17 cellular contexts compared by ENCODE assay signal in genomic region chr22:29917052-29917902, GRCh38. TPM values are rescaled to one million over a fixed set of nuclear protein-coding genes. Genes with fewer than 3 reads are reported as not detected.
DNase-seq lines count a peak whose midpoint lies in the region; ATAC-seq and TF ChIP-seq lines count a peak whose summit lies in the region.
"Had no signal": no experiment of that assay in that cellular context is flagged by ENCODE, and none has a peak within 500 bp of the region (broad histone marks: within the 10 kb centered on the region; RNA-seq: fewer than 3 reads in every experiment).

No MANE protein-coding gene starts in this region.

- H3K4me1 ChIP-seq in GM23338 (ENCODE audit: insufficient read depth) (peaks cover 42% of the 10 kb centered on the region), gastroesophageal sphincter (peaks cover 28 to 70% (median 29%) of the 10 kb centered on the region in 3 donors), gastrocnemius medialis (peaks cover 80 to 81% of the 10 kb centered on the region in 2 donors)
- H3K4me1 ChIP-seq in CD4-positive, alpha-beta memory T cell (ENCODE audit: insufficient read depth, low read length): peaks cover 50% of the 10 kb centered on the region

- POLR2A ChIA-PET in CD4-positive, alpha-beta memory T cell (lab: Charles Lee; ENCODE audit: partially characterized antibody): interaction anchor here (2.7 kb wide), 1 partner anchor 10 kb away, joined by 5 read pairs; no protein-coding TSS in a partner anchor

- in situ Hi-C loops in gastrocnemius medialis (cut with MboI; ENCODE audit: low sequenced_read_pairs in 4 of 4): no loop called here

- H3K27me3 ChIP-seq in GM23338 (ENCODE audit: insufficient read depth) (no peaks in the 10 kb centered on the region), gastroesophageal sphincter (no peaks in the 10 kb centered on the region), gastrocnemius medialis (no peaks in the 10 kb centered on the region)
- no peaks in the 10 kb centered on the region for H3K27me3 ChIP-seq in CD4-positive, alpha-beta memory T cell (ENCODE audit: insufficient read depth, low read length)
- H3K27me3 ChIP-seq: BLaER1, dorsolateral prefrontal cortex had no signal

- no peak overlapping the region for H3K4me3 ChIP-seq in GM23338
- H3K4me3 ChIP-seq in gastroesophageal sphincter: no peak overlapping the region
- no peak overlapping the region for H3K4me3 ChIP-seq in gastrocnemius medialis
- no peak overlapping the region for H3K4me3 ChIP-seq in CD4-positive, alpha-beta memory T cell (ENCODE audit: low read length in 2 of 2)
- H3K4me3 ChIP-seq: BLaER1, dorsolateral prefrontal cortex had no signal

- no peak overlapping the region for H3K4me3 Mint-ChIP-seq in GM23338
- no peak overlapping the region for H3K4me3 Mint-ChIP-seq in CD4-positive, alpha-beta memory T cell
- H3K4me3 Mint-ChIP-seq: mesothelial cell of epicardium; stimulated activated naive CD8-positive, alpha-beta T cell treated with anti-CD3 and anti-CD28 coated beads, Interleukin-15, amount 100 ng/mL, for 72 hours had no signal

- H3K27ac Mint-ChIP-seq in GM23338: no peak overlapping the region
- H3K27ac Mint-ChIP-seq in CD4-positive, alpha-beta memory T cell: peak overlapping the region in 1 of 7 donors; percentile 61
- H3K27ac Mint-ChIP-seq: stimulated activated naive CD8-positive, alpha-beta T cell treated with anti-CD3 and anti-CD28 coated beads, Interleukin-15, amount 100 ng/mL, for 72 hours had no signal

- DNase-seq in GM23338 (ENCODE audit: low spot score) (peak; percentile 21), amniotic epithelial cell (ENCODE audit: low read depth) (peak; percentile 40), gastrocnemius medialis (peak; percentile 56 to 79), NCI-H2227 treated with DMSO at 0.1 percent for 48 hours (lab: John Stamatoyannopoulos, UW) (no peak)
- DNase-seq in CD4-positive, alpha-beta memory T cell: no peak
- DNase-seq: activated T-cell treated with anti-CD3 and anti-CD28 coated beads, Interleukin-2, amount 50 U/mL, for 48 hours; DMS79 treated with DMSO at 0.1 percent for 48 hours; foreskin melanocyte; stimulated activated CD4-positive, alpha-beta T cell treated with anti-CD3 and anti-CD28 coated beads, Interleukin-12 subunit alpha, Interleukin-12 subunit beta, amount 100 ng/mL, for 4 hours; stimulated activated naive CD8-positive, alpha-beta T cell treated with anti-CD3 and anti-CD28 coated beads, Interleukin-15, amount 100 ng/mL, for 72 hours; T-helper 9 cell had no signal

- 31 to 33% methylated on average over 4 of the region's 4 CpGs for WGBS in gastroesophageal sphincter (ENCODE audit: low coverage in 1 of 2), 2 donors

- peak; percentile 64 for ATAC-seq in GM23338
- ATAC-seq in gastroesophageal sphincter: peak; percentile 72
- peak; percentile 80 to 86 for ATAC-seq in gastrocnemius medialis
- no peak for ATAC-seq in HG03108 (IDR thresholded peaks at IDR 0.05; ENCODE audit: unreplicated experiment)
- ATAC-seq in HG03469 (IDR thresholded peaks at IDR 0.05; ENCODE audit: unreplicated experiment): no peak
- ATAC-seq: stimulated activated naive CD8-positive, alpha-beta T cell treated with anti-CD3 and anti-CD28 coated beads, Interleukin-15, amount 100 ng/mL, for 72 hours had no signal

- no peak for TF ChIP-seq POLR2A in gastroesophageal sphincter (IDR thresholded peaks at IDR 0.05)
- no peak for TF ChIP-seq POLR2A in gastrocnemius medialis (IDR thresholded peaks at IDR 0.05)

- peaks cover 2% of the 10 kb centered on the region for H3K27me3 Mint-ChIP-seq in GM23338 (ENCODE audit: insufficient read depth, low read depth, poor library complexity)
- no peaks in the 10 kb centered on the region for H3K27me3 Mint-ChIP-seq in CD4-positive, alpha-beta memory T cell
- H3K27me3 Mint-ChIP-seq: stimulated activated naive CD8-positive, alpha-beta T cell treated with anti-CD3 and anti-CD28 coated beads, Interleukin-15, amount 100 ng/mL, for 72 hours had no signal

- H3K36me3 ChIP-seq in GM23338 (ENCODE audit: insufficient read depth): no peaks in the 10 kb centered on the region
- H3K36me3 ChIP-seq in gastroesophageal sphincter: no peaks in the 10 kb centered on the region
- H3K36me3 ChIP-seq in gastrocnemius medialis: no peaks in the 10 kb centered on the region
- no peaks in the 10 kb centered on the region for H3K36me3 ChIP-seq in CD4-positive, alpha-beta memory T cell (ENCODE audit: insufficient read depth, low read length)

- no peak overlapping the region for H3K27ac ChIP-seq in GM23338 (ENCODE audit: low read depth)
- peak overlapping the region in 2 of 4 donors; percentile 10 to 25 for H3K27ac ChIP-seq in gastroesophageal sphincter
- peak overlapping the region; percentile 63 to 87 (median 76) for H3K27ac ChIP-seq in gastrocnemius medialis
- H3K27ac ChIP-seq in CD4-positive, alpha-beta memory T cell (ENCODE audit: low read depth, low read length): no peak overlapping the region
- H3K27ac ChIP-seq: BLaER1 had no signal

- H3K9me2 ChIP-seq in GM23338 (ENCODE audit: insufficient read depth): no peaks in the 10 kb centered on the region

- intact Hi-C loops in gastrocnemius medialis (cut with DNase I; ENCODE audit: low total_unique reads): no loop called here
- intact Hi-C loops in CD4-positive, alpha-beta memory T cell (cut with micrococcal nuclease): no loop called here

- no peak for TF ChIP-seq EP300 in gastroesophageal sphincter (IDR thresholded peaks at IDR 0.05)

- H2AFZ ChIP-seq in GM23338: no peak overlapping the region

- TF ChIP-seq CTCF in GM23338 (conservative IDR thresholded peaks at IDR 0.05; ENCODE audit: low read depth in 2 of 2) (no peak), gastroesophageal sphincter (IDR thresholded peaks at IDR 0.05) (no peak), gastrocnemius medialis (IDR thresholded peaks at IDR 0.05 in 4 of 5, conservative IDR thresholded peaks at IDR 0.05 in 1 of 5) (peak in 1 of 5 experiments; percentile 17)

- CTCF ChIA-PET in CD4-positive, alpha-beta memory T cell (lab: Charles Lee; ENCODE audit: partially characterized antibody): interaction anchor here (1.2 kb wide), 1 partner anchor 10 kb away, joined by 3 read pairs; no protein-coding TSS in a partner anchor

- H3K9me3 Mint-ChIP-seq in GM23338: no peaks in the 10 kb centered on the region
- peaks cover 0 to 3% (median 0%) of the 10 kb centered on the region in 8 donors for H3K9me3 Mint-ChIP-seq in CD4-positive, alpha-beta memory T cell
- H3K9me3 Mint-ChIP-seq: mesothelial cell of epicardium; stimulated activated naive CD8-positive, alpha-beta T cell treated with anti-CD3 and anti-CD28 coated beads, Interleukin-15, amount 100 ng/mL, for 72 hours had no signal

- H3K4me1 Mint-ChIP-seq in GM23338: peaks cover 52% of the 10 kb centered on the region
- peaks cover 47 to 76% (median 60%) of the 10 kb centered on the region in 4 donors for H3K4me1 Mint-ChIP-seq in CD4-positive, alpha-beta memory T cell

- peak overlapping the region; percentile 33 for H3K4me2 ChIP-seq in GM23338
- H3K4me2 ChIP-seq: BLaER1 had no signal

- H4K20me1 ChIP-seq in GM23338 (replicated peaks; ENCODE audit: insufficient read depth): peaks cover 3% of the 10 kb centered on the region; the same call in 1 of the 2 replicates

- H3K36me3 Mint-ChIP-seq in GM23338 (ENCODE audit: low read depth): peaks cover under 1% of the 10 kb centered on the region; the same call in 1 of the 3 replicates
- H3K36me3 Mint-ChIP-seq in CD4-positive, alpha-beta memory T cell: peaks cover 0 to 1% of the 10 kb centered on the region in 2 donors

- H3K79me2 ChIP-seq in GM23338 (replicated peaks; ENCODE audit: insufficient read depth): peaks cover 76% of the 10 kb centered on the region

- H3F3A ChIP-seq in GM23338 (replicated peaks; ENCODE audit: low read depth): no peaks in the 10 kb centered on the region

- no peaks in the 10 kb centered on the region for H3K9me3 ChIP-seq in gastroesophageal sphincter
- H3K9me3 ChIP-seq in gastrocnemius medialis: no peaks in the 10 kb centered on the region
- no peaks in the 10 kb centered on the region for H3K9me3 ChIP-seq in CD4-positive, alpha-beta memory T cell (ENCODE audit: control insufficient read depth in 1 of 2, low read length in 2 of 2)

TF ChIP-seq in GM23338, 12 proteins besides CTCF, POLR2A, EP300 and RAD21 (continues in another document):
- no peak for TF ChIP-seq NANOG (IDR thresholded peaks at IDR 0.05; ENCODE audit: borderline replicate concordance)
- no peak for TF ChIP-seq JUNB (IDR thresholded peaks at IDR 0.05; ENCODE audit: unreplicated experiment)
- TF ChIP-seq EZH2phosphoT487 (IDR thresholded peaks at IDR 0.05; ENCODE audit: unreplicated experiment): no peak
- TF ChIP-seq ETS1 (IDR thresholded peaks at IDR 0.05): no peak
- no peak for TF ChIP-seq ZNF331 (CRISPR knock-in tag; IDR thresholded peaks at IDR 0.05; ENCODE audit: low read depth)
- no peak for TF ChIP-seq EZH2 (IDR thresholded peaks at IDR 0.05; ENCODE audit: low read depth, unreplicated experiment)

RNA-seq across cellular contexts. Expression of gene MTMR3, which starts 34.3 kb away (rescaled TPM):
- 25.8 and 27.4 TPM in 2 replicates for total RNA-seq in GM23338 (2014; rRNA removed; shearing (Covaris generic))
- 4.4 and 5.2 TPM in 2 replicates for polyA plus RNA-seq in GM23338 (2016; fragmentation: Nextera tagmentation; extraction: Ambion mirVana)
- total RNA-seq in gastroesophageal sphincter (10 to 100 TPM; 34.9 to 45.9 (median 41.9) TPM), gastrocnemius medialis (10 to 100 TPM; 36.6 to 42.1 (median 37.1) TPM)
- total RNA-seq in CD4-positive, alpha-beta memory T cell: 10 to 100 TPM; 65.3 to 68.6 TPM
- polyA plus RNA-seq in CD4-positive, alpha-beta memory T cell: 10 to 100 TPM; 11.0 to 21.3 TPM

Comparison
In these comparisons a context has a peak if more than half of its experiments do, and no peak if none do; other contexts are left out.
1. ATAC-seq: peak in GM23338 (single experiment), gastroesophageal sphincter (single experiment) and gastrocnemius medialis (2 of 2); none in HG03108 (single experiment) and HG03469 (single experiment).
2. DNase-seq: peak in GM23338 (single experiment), amniotic epithelial cell (single experiment) and gastrocnemius medialis (2 of 2); none in NCI-H2227 treated with DMSO at 0.1 percent for 48 hours (single experiment) and CD4-positive, alpha-beta memory T cell (0 of 5).
3. H3K27ac ChIP-seq: peak in gastrocnemius medialis (4 of 4); none in GM23338 (single experiment) and CD4-positive, alpha-beta memory T cell (single experiment).